Comparison of ENCODE assay signal across 21 cellular contexts in the genomic region with DNA sequence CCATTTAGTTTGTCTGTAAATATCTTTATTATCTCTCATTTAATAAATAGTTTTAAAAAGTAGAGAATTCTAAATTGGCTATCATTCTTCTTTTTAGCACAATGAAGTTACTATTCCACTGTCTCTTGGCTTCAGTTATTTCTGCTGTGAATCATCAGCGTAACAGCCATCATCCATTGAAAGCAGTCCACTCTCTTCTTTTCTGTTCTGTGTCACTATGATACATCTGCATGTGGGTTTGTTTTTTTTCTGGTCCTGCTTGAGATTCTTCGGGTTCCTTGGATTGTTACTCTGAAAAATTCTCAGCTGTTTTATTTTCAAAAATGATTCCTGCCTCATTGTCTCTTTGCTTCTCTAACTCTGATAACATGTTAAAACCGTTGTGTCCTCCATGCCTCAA. TPM values are rescaled to one million over a fixed set of nuclear protein-coding genes. Genes with fewer than 3 reads are reported as not detected.
DNase-seq lines count a peak whose midpoint lies in the region; TF ChIP-seq lines count a peak whose summit lies in the region.
"Had no signal": no experiment of that assay in that cellular context is flagged by ENCODE, and none has a peak within 500 bp of the region (broad histone marks: within the 10 kb centered on the region; RNA-seq: fewer than 3 reads in every experiment).

No MANE protein-coding gene starts in this region.

- H3K79me2 ChIP-seq in GM23248 (ENCODE audit: insufficient read depth) = 0 out of 2 replicates have a peak, but pooled peaks cover 4% of the 10 kb centered on the region

- H3K36me3 ChIP-seq in GM23248 (ENCODE audit: low read depth) = no peaks in the 10 kb centered on the region
- H3K36me3 ChIP-seq: cardiac muscle cell, right atrium auricular region, WERI-Rb-1 had no signal

- H3K4me1 ChIP-seq in GM23248 (ENCODE audit: insufficient read depth) = peaks cover 26% of the 10 kb centered on the region
- H3K4me1 ChIP-seq: gastroesophageal sphincter, right atrium auricular region had no signal

- no peaks in the 10 kb centered on the region for H3K27me3 ChIP-seq in GM23248 (replicated peaks; ENCODE audit: insufficient read depth)
- H3K27me3 ChIP-seq: cardiac muscle cell, gastroesophageal sphincter, right atrium auricular region had no signal

- H3K4me2 ChIP-seq in GM23248 (ENCODE audit: unreplicated experiment) = peak overlapping the region; percentile 45

- WGBS in GM23248 (ENCODE audit: low coverage in 1 of 2, low lambda C conversion rate in 2 of 2, missing lambda C conversion rate in 2 of 2), 2 experiments = 10 to 19% methylated on average over 3 of the region's 3 CpGs

- no peak for TF ChIP-seq CTCF in choroid plexus epithelial cell (conservative IDR thresholded peaks at IDR 0.05; ENCODE audit: low read depth, low read length)

- no peaks in the 10 kb centered on the region for H3K9me3 ChIP-seq in GM23248 (ENCODE audit: low read depth)
- H3K9me3 ChIP-seq: gastroesophageal sphincter, right atrium auricular region had no signal

- H3K4me3 ChIP-seq in GM23248 = peak overlapping the region; percentile 13; the same call in 1 of the 2 replicates
- H3K4me3 ChIP-seq in choroid plexus epithelial cell (ENCODE audit: low read depth, low read length) = no peak overlapping the region
- H3K4me3 ChIP-seq: cardiac muscle cell, gastroesophageal sphincter, right atrium auricular region had no signal

- no peaks in the 10 kb centered on the region for H4K20me1 ChIP-seq in GM23248 (ENCODE audit: insufficient read depth)

- no peak overlapping the region for H2AFZ ChIP-seq in GM23248

- no peaks in the 10 kb centered on the region for H3K9me2 ChIP-seq in GM23248 (ENCODE audit: insufficient read depth)

- H3K9ac ChIP-seq in GM23248 = peak overlapping the region; percentile 47; the same call in 1 of the 2 replicates

- DNase-seq in AG08396 (ENCODE audit: low spot score) = peak; percentile 62
- peak; percentile 83 for DNase-seq in GM23248
- peak; percentile 19 for DNase-seq in choroid plexus epithelial cell (ENCODE audit: low read depth)
- DNase-seq in kidney tubule cell (ENCODE audit: low spot score) = peak; percentile 17
- DNase-seq in HPDE6-E6E7 (ENCODE audit: extremely low spot score) = no peak
- DNase-seq in NCI-H82 (lab: John Stamatoyannopoulos, UW) = no peak
- no peak for DNase-seq in iPS-NIHi7 (ENCODE audit: extremely low spot score)
- DNase-seq in dermis blood vessel endothelial cell = no peak
- DNase-seq: activated CD8-positive, alpha-beta memory T cell treated with anti-CD3 and anti-CD28 coated beads, Interleukin-2, amount 50 U/mL, for 4 hours; activated naive CD8-positive, alpha-beta T cell treated with anti-CD3 and anti-CD28 coated beads, Interleukin-2, amount 10 ng/mL, durations not matched to agents 7 days and 5 days; H9; naive B cell; NCI-H1436 treated with DMSO at 0.1 percent for 48 hours; NCI-H524 treated with DMSO at 0.1 percent for 48 hours; stimulated activated CD4-positive, alpha-beta T cell treated with anti-CD3 and anti-CD28 coated beads, Interleukin-12 subunit alpha, Interleukin-12 subunit beta, amount 100 ng/mL, for 4 hours; stimulated activated CD4-positive, alpha-beta T cell treated with anti-CD3 and anti-CD28 coated beads, Interleukin-4, amount 100 ng/mL, for 4 hours; trophoblast cell; WERI-Rb-1 had no signal

- in situ Hi-C loops in GM23248 (cut with MboI) = no loop called here

- H3K27ac ChIP-seq in GM23248 = peak overlapping the region; percentile 72
- H3K27ac ChIP-seq: cardiac muscle cell, gastroesophageal sphincter, right atrium auricular region, WERI-Rb-1 had no signal

- H3F3A ChIP-seq in GM23248 (ENCODE audit: insufficient read depth) = peaks cover 17% of the 10 kb centered on the region; the same call in 1 of the 2 replicates

RNA-seq across cellular contexts. Expression of a gene that starts 52.5 kb away (rescaled TPM):
- 11.5 and 17.4 TPM in 2 replicates for total RNA-seq in GM23248 (2014; rRNA removed; shearing (Covaris generic))
- polyA plus RNA-seq in GM23248 (2016; fragmentation: Nextera tagmentation; extraction: Ambion mirVana) = 26.3 and 27.8 TPM in 2 replicates
- total RNA-seq in dermis blood vessel endothelial cell = 10.2 and 11.7 TPM in 2 replicates

Comparison
In these comparisons a context has a peak if more than half of its experiments do, and no peak if none do; other contexts are left out.
1. DNase-seq: peak in AG08396 (single experiment), GM23248 (single experiment), choroid plexus epithelial cell (single experiment) and kidney tubule cell (single experiment); none in HPDE6-E6E7 (single experiment), NCI-H82 (single experiment), iPS-NIHi7 (single experiment) and dermis blood vessel endothelial cell (single experiment).